In the genomic region with DNA sequence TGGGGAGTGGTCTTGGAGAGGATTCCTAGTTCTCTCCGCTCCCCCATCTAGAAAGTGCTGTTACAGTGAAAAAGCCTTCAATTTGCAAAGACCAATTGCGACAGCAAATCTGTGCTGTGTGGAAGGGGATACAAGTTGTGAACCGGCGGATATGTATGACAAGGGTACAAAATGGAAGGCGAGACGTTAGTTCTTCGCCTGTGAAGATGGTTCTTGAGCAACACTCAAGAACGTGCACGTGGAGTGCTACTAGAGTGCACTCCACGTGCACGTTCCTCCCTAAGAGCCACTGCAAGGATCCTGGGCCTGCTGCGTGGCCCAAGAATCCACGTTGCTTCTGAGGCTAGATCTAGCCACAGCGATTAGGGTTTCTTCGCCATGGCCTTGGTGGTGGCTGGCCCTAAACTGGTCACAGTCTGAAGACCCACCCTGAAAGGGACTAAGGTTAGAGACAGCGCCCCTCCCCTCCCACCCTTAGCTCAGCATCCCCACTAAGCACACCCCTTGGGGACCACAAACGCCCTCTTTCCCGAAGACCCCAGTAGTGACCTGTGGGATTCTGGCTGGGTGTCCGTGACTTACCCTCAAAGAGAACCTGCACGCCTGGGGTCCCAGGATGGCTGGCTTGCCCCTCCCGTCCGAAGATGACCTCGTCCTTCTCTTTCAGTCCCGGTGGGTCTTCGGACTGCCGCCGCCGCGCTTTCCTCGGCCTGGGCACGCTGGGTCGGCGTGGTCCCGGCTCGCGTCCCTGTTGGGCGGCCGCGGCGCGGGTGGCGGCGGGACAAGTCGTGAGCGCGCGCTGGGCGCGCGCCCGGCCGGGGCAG, we compare ENCODE assay signal across 8 cellular contexts. TPM values are rescaled to one million over a fixed set of nuclear protein-coding genes. Genes with fewer than 3 reads are reported as not detected.
DNase-seq lines count a peak whose midpoint lies in the region; ATAC-seq lines count a peak whose summit lies in the region.

No MANE protein-coding gene starts in this region.

- peak overlapping the region; percentile 75 for H3K4me3 Mint-ChIP-seq in activated CD4-positive, alpha-beta T cell treated with anti-CD3 and anti-CD28 coated beads for 36 hours
- H3K4me3 Mint-ChIP-seq in activated CD4-positive, alpha-beta memory T cell treated with anti-CD3 and anti-CD28 coated beads for 36 hours: peak overlapping the region; percentile 71

- CTCF ChIA-PET in activated CD4-positive, alpha-beta T cell treated with anti-CD3 and anti-CD28 coated beads for 36 hours (lab: Charles Lee): interaction anchor here (3.5 to 3.6 kb wide), 2 partner anchors 261 to 264 kb away, joined by 14 to 17 read pairs; no protein-coding TSS in a partner anchor
- CTCF ChIA-PET in activated CD4-positive, alpha-beta memory T cell treated with anti-CD3 and anti-CD28 coated beads for 36 hours (lab: Charles Lee): interaction anchor here (1.0 to 2.4 kb wide), 5 partner anchors 99 to 264 kb away, joined by 3 to 15 read pairs (median 7); partner anchors contain the start of gene CYP2R1

- no peaks in the 10 kb centered on the region for H3K9me3 Mint-ChIP-seq in activated CD4-positive, alpha-beta T cell treated with anti-CD3 and anti-CD28 coated beads for 36 hours (ENCODE audit: low read depth)
- H3K9me3 Mint-ChIP-seq in activated CD4-positive, alpha-beta memory T cell treated with anti-CD3 and anti-CD28 coated beads for 36 hours: no peaks in the 10 kb centered on the region

- peaks cover 33% of the 10 kb centered on the region for H3K36me3 Mint-ChIP-seq in activated CD4-positive, alpha-beta T cell treated with anti-CD3 and anti-CD28 coated beads for 36 hours (ENCODE audit: low read depth)
- H3K36me3 Mint-ChIP-seq in activated CD4-positive, alpha-beta memory T cell treated with anti-CD3 and anti-CD28 coated beads for 36 hours: peaks cover 24% of the 10 kb centered on the region

- H3K27ac Mint-ChIP-seq in activated CD4-positive, alpha-beta T cell treated with anti-CD3 and anti-CD28 coated beads for 36 hours: peak overlapping the region; percentile 70
- peak overlapping the region; percentile 81 for H3K27ac Mint-ChIP-seq in activated CD4-positive, alpha-beta memory T cell treated with anti-CD3 and anti-CD28 coated beads for 36 hours

- no peaks in the 10 kb centered on the region for H3K27me3 Mint-ChIP-seq in activated CD4-positive, alpha-beta T cell treated with anti-CD3 and anti-CD28 coated beads for 36 hours
- H3K27me3 Mint-ChIP-seq in activated CD4-positive, alpha-beta memory T cell treated with anti-CD3 and anti-CD28 coated beads for 36 hours: no peaks in the 10 kb centered on the region

- DNase-seq in activated CD4-positive, alpha-beta T cell treated with anti-CD3 and anti-CD28 coated beads for 36 hours: peak; percentile 33
- DNase-seq in activated CD4-positive, alpha-beta T cell treated with anti-CD3 and anti-CD28 coated beads for 1 hour: no peak
- peak; percentile 27 for DNase-seq in activated CD4-positive, alpha-beta memory T cell treated with anti-CD3 and anti-CD28 coated beads for 36 hours
- peak; percentile 15 for DNase-seq in stimulated activated CD4-positive, alpha-beta T cell treated with anti-CD3 and anti-CD28 coated beads, Interleukin-15, amount 100 ng/mL, for 24 hours
- no peak for DNase-seq in hippocampal formation (lab: John Stamatoyannopoulos, UW)
- DNase-seq in DMS114 treated with DMSO at 0.1 percent for 48 hours (lab: John Stamatoyannopoulos, UW; ENCODE audit: unreplicated experiment): no peak

- peaks cover 46% of the 10 kb centered on the region for H3K4me1 Mint-ChIP-seq in activated CD4-positive, alpha-beta T cell treated with anti-CD3 and anti-CD28 coated beads for 36 hours
- H3K4me1 Mint-ChIP-seq in activated CD4-positive, alpha-beta memory T cell treated with anti-CD3 and anti-CD28 coated beads for 36 hours (ENCODE audit: low read depth): peaks cover 49% of the 10 kb centered on the region

- POLR2A ChIA-PET in activated CD4-positive, alpha-beta T cell treated with anti-CD3 and anti-CD28 coated beads for 36 hours (lab: Charles Lee): interaction anchor here (0.6 to 0.7 kb wide), 2 partner anchors 123 to 331 kb away, joined by 3 read pairs; partner anchors contain the start of gene PSMA1
- POLR2A ChIA-PET in activated CD4-positive, alpha-beta memory T cell treated with anti-CD3 and anti-CD28 coated beads for 36 hours (lab: Charles Lee): interaction anchor here (1.3 to 4.5 kb wide), 6 partner anchors 85 to 248 kb away, joined by 4 to 30 read pairs (median 13); partner anchors contain the start of gene CYP2R1

- ATAC-seq in activated CD4-positive, alpha-beta T cell treated with anti-CD3 and anti-CD28 coated beads for 36 hours: no peak
- ATAC-seq in GM21786 (IDR thresholded peaks at IDR 0.05; ENCODE audit: unreplicated experiment): no peak

- peak overlapping the region; percentile 72 for H3K4me3 ChIP-seq in iPS-11a (ENCODE audit: low read depth, low read length)

- intact Hi-C loops in activated CD4-positive, alpha-beta T cell treated with anti-CD3 and anti-CD28 coated beads for 36 hours (cut with DNase I, micrococcal nuclease): loop anchor here in 1 of 2 experiments (1.0 to 10.0 kb wide), 3 partner anchors 64 to 412 kb away; no protein-coding TSS in a partner anchor
- intact Hi-C loops in activated CD4-positive, alpha-beta memory T cell treated with anti-CD3 and anti-CD28 coated beads for 36 hours (cut with micrococcal nuclease): loop anchor here (10.0 kb wide), 1 partner anchor 432 kb away; the partner anchor contains the start of gene CALCB

RNA-seq across cellular contexts. Expression of gene PDE3B, which starts 0.5 kb away (rescaled TPM):
- total RNA-seq in activated CD4-positive, alpha-beta T cell treated with anti-CD3 and anti-CD28 coated beads for 36 hours: 10 to 100 TPM; 24.7 to 25.8 TPM
- total RNA-seq in activated CD4-positive, alpha-beta memory T cell treated with anti-CD3 and anti-CD28 coated beads for 36 hours: 10 to 100 TPM; 21.6 to 21.8 TPM

Comparison
In these comparisons a context has a peak if more than half of its experiments do, and no peak if none do; other contexts are left out.
1. DNase-seq: peak in activated CD4-positive, alpha-beta T cell treated with anti-CD3 and anti-CD28 coated beads for 36 hours (single experiment), activated CD4-positive, alpha-beta memory T cell treated with anti-CD3 and anti-CD28 coated beads for 36 hours (single experiment) and stimulated activated CD4-positive, alpha-beta T cell treated with anti-CD3 and anti-CD28 coated beads, Interleukin-15, amount 100 ng/mL, for 24 hours (single experiment); none in activated CD4-positive, alpha-beta T cell treated with anti-CD3 and anti-CD28 coated beads for 1 hour (single experiment), hippocampal formation (0 of 2) and DMS114 treated with DMSO at 0.1 percent for 48 hours (single experiment).